ENCODE assay signal across 21 cellular contexts in genomic region chr1:103371234-103371633, GRCh38.
DNase-seq lines count a peak whose midpoint lies in the region; ATAC-seq and TF ChIP-seq lines count a peak whose summit lies in the region.
"Had no signal": no experiment of that assay in that cellular context is flagged by ENCODE, and none has a peak within 500 bp of the region (broad histone marks: within the 10 kb centered on the region; RNA-seq: fewer than 3 reads in every experiment).

No MANE protein-coding gene starts in this region.

- H3K27me3 ChIP-seq in adrenal gland: no peaks in the 10 kb centered on the region
- H3K27me3 ChIP-seq: colonic mucosa had no signal

- H3K4me3 ChIP-seq in adrenal gland: no peak overlapping the region
- H3K4me3 ChIP-seq in fibroblast of pulmonary artery (replicated peaks; ENCODE audit: low read depth, low read length): no peak overlapping the region
- H3K4me3 ChIP-seq: colonic mucosa, GM23338, thoracic aorta had no signal

- H3K36me3 ChIP-seq in adrenal gland (replicated peaks in 1 of 2): no peaks in the 10 kb centered on the region
- H3K36me3 ChIP-seq: colonic mucosa, thoracic aorta had no signal

- intact Hi-C loops in adrenal gland (cut with DNase I) (no loop called here), posterior vena cava (cut with DNase I) (no loop called here)

- 44 to 56% (median 47%) methylated on average over 2 of the region's 2 CpGs for WGBS in adrenal gland, 4 donors

- H3K9me3 ChIP-seq in adrenal gland (replicated peaks in 1 of 3): no peaks in the 10 kb centered on the region
- H3K9me3 ChIP-seq: colonic mucosa, thoracic aorta had no signal

- TF ChIP-seq CTCF in adrenal gland (IDR thresholded peaks at IDR 0.05): no peak
- TF ChIP-seq CTCF in fibroblast of pulmonary artery (IDR thresholded peaks at IDR 0.05; ENCODE audit: low read length, missing control alignments): no peak

- no peak for TF ChIP-seq POLR2A in adrenal gland (IDR thresholded peaks at IDR 0.05)

- ATAC-seq in HG03025 (IDR thresholded peaks at IDR 0.05; ENCODE audit: low FRiP score, unreplicated experiment): no peak
- ATAC-seq: GM23338, left colon, T-cell had no signal

- DNase-seq in ELR (ENCODE audit: low read depth) (peak; percentile 22), adrenal gland (peak in 4 of 7 donors; percentile 10 to 41 (median 14)), fibroblast of pulmonary artery (ENCODE audit: low read depth) (peak; percentile 33), posterior vena cava (ENCODE audit: low spot score) (peak; percentile 25), LoVo (ENCODE audit: low spot score) (no peak), NCI-H69 (lab: John Stamatoyannopoulos, UW) (no peak), NCI-H1436 (lab: John Stamatoyannopoulos, UW) (no peak)
- DNase-seq: activated CD4-positive, alpha-beta memory T cell treated with anti-CD3 and anti-CD28 coated beads for 36 hours; activated gamma-delta T cell treated with Interleukin-2 at 50 U/mL for 16 hours; activated T-cell treated with anti-CD3 and anti-CD28 coated beads for 4 hours; anterior cingulate cortex; CD4-positive, alpha-beta memory T cell; colonic mucosa; DMS53; left colon; NCI-H1417; SHP77; T-cell had no signal

- H3K27ac ChIP-seq in adrenal gland: no peak overlapping the region
- H3K27ac ChIP-seq: colonic mucosa, thoracic aorta had no signal

- H3K4me1 ChIP-seq in adrenal gland (replicated peaks in 1 of 2): no peaks in the 10 kb centered on the region
- H3K4me1 ChIP-seq: colonic mucosa had no signal

Comparison
In these comparisons a context has a peak if more than half of its experiments do, and no peak if none do; other contexts are left out.
1. DNase-seq: peak in ELR (single experiment), adrenal gland (4 of 7), fibroblast of pulmonary artery (single experiment) and posterior vena cava (single experiment); none in LoVo (single experiment), NCI-H69 (single experiment) and NCI-H1436 (single experiment).